In genomic region chr14:64958201-64958600, GRCh38 we compare ENCODE assay signal across 22 cellular contexts. TPM values are rescaled to one million over a fixed set of nuclear protein-coding genes. Genes with fewer than 3 reads are reported as not detected.
A peak's percentile ranks its signal among the peaks of the same experiment; 100 is the strongest.
DNase-seq lines count a peak whose midpoint lies in the region; ATAC-seq, FAIRE-seq and TF ChIP-seq lines count a peak whose summit lies in the region.
"Had no signal": no experiment of that assay in that cellular context is flagged by ENCODE, and none has a peak within 500 bp of the region (broad histone marks: within the 10 kb centered on the region; RNA-seq: fewer than 3 reads in every experiment).

No MANE protein-coding gene starts in this region.

- no peak for FAIRE-seq in kidney (lab: Jason Lieb, UNC)
- FAIRE-seq: D721Med, GM12892, GM19239, H1 had no signal

- no peak overlapping the region for H3K27ac ChIP-seq in heart right ventricle
- H3K27ac ChIP-seq in kidney (ENCODE audit: low read depth in 2 of 2, low read length in 2 of 2), result peak overlapping the region; percentile 2 to 60
- no peak overlapping the region for H3K27ac ChIP-seq in caudate nucleus (ENCODE audit: low read depth, low read length)
- H3K27ac ChIP-seq: 22Rv1 had no signal

- DNase-seq in cardiac septum (ENCODE audit: low spot score), result peak; percentile 22
- DNase-seq in heart right ventricle, result no peak
- DNase-seq in kidney, result no peak
- DNase-seq in stimulated activated effector memory CD8-positive, alpha-beta T cell treated with anti-CD3 and anti-CD28 coated beads, Interleukin-12 subunit alpha, Interleukin-12 subunit beta, amount 100 ng/mL, for 72 hours (ENCODE audit: low spot score in 2 of 2), result no peak
- no peak for DNase-seq in NCI-H69 (lab: John Stamatoyannopoulos, UW)
- no peak for DNase-seq in caudate nucleus (lab: John Stamatoyannopoulos, UW)
- DNase-seq: CD8-positive, alpha-beta T cell; COR-L47; DMS153; DND-41; GDM1; HCEC 1CT; HFFc6 had no signal

- peaks cover 0 to 5% (median 0%) of the 10 kb centered on the region in 9 donors for H3K36me3 ChIP-seq in heart right ventricle
- no peaks in the 10 kb centered on the region for H3K36me3 ChIP-seq in kidney (ENCODE audit: control insufficient read depth in 1 of 2, insufficient read depth in 2 of 2, low read length in 2 of 2)

- no peaks in the 10 kb centered on the region for H3K27me3 ChIP-seq in heart right ventricle

- peaks cover 13% of the 10 kb centered on the region for H3K4me1 Mint-ChIP-seq in stimulated activated effector memory CD8-positive, alpha-beta T cell treated with anti-CD3 and anti-CD28 coated beads, Interleukin-12 subunit alpha, Interleukin-12 subunit beta, amount 100 ng/mL, for 72 hours
- H3K4me1 Mint-ChIP-seq: CD14-positive monocyte had no signal

- 91 to 96% methylated on average over 2 of the region's 2 CpGs for WGBS in heart right ventricle, 2 donors

- no peaks in the 10 kb centered on the region for H3K36me3 Mint-ChIP-seq in stimulated activated effector memory CD8-positive, alpha-beta T cell treated with anti-CD3 and anti-CD28 coated beads, Interleukin-12 subunit alpha, Interleukin-12 subunit beta, amount 100 ng/mL, for 72 hours

- H3K4me1 ChIP-seq in heart right ventricle (peaks cover 0 to 17% (median 9%) of the 10 kb centered on the region in 9 donors), kidney (ENCODE audit: control insufficient read depth in 1 of 2, insufficient read depth in 1 of 2, low read depth in 1 of 2, low read length in 2 of 2) (peaks cover 0 to 26% of the 10 kb centered on the region in 2 donors)

- ATAC-seq in heart right ventricle (no peak), GM18519 (IDR thresholded peaks at IDR 0.05; ENCODE audit: low FRiP score, unreplicated experiment) (no peak)
- no peak for ATAC-seq in stimulated activated effector memory CD8-positive, alpha-beta T cell treated with anti-CD3 and anti-CD28 coated beads, Interleukin-12 subunit alpha, Interleukin-12 subunit beta, amount 100 ng/mL, for 72 hours
- ATAC-seq: CD8-positive, alpha-beta T cell had no signal

- H3K4me3 ChIP-seq in heart right ventricle (no peak overlapping the region), kidney (ENCODE audit: low read length in 2 of 2) (no peak overlapping the region)

- intact Hi-C loops in cardiac septum (cut with DNase I), result no loop called here
- intact Hi-C loops in heart right ventricle (cut with DNase I), result no loop called here
- intact Hi-C loops in kidney (cut with DNase I), result no loop called here

- no peak for TF ChIP-seq CTCF in heart right ventricle (IDR thresholded peaks at IDR 0.05)
- TF ChIP-seq CTCF in kidney (IDR thresholded peaks at IDR 0.05; ENCODE audit: borderline replicate concordance, extremely low read depth, insufficient read depth), result no peak

- H3K9me3 ChIP-seq in heart right ventricle (no peaks in the 10 kb centered on the region), kidney (ENCODE audit: control insufficient read depth in 1 of 2, low read length in 2 of 2) (no peaks in the 10 kb centered on the region)

- no peak overlapping the region for H3K9ac ChIP-seq in kidney (ENCODE audit: low read length in 2 of 2)

- H3K4me3 Mint-ChIP-seq in stimulated activated effector memory CD8-positive, alpha-beta T cell treated with anti-CD3 and anti-CD28 coated beads, Interleukin-12 subunit alpha, Interleukin-12 subunit beta, amount 100 ng/mL, for 72 hours, result no peak overlapping the region
- H3K4me3 Mint-ChIP-seq: CD8-positive, alpha-beta T cell; HFFc6 had no signal

- H3K27ac Mint-ChIP-seq in stimulated activated effector memory CD8-positive, alpha-beta T cell treated with anti-CD3 and anti-CD28 coated beads, Interleukin-12 subunit alpha, Interleukin-12 subunit beta, amount 100 ng/mL, for 72 hours, result peak overlapping the region; percentile 35
- H3K27ac Mint-ChIP-seq: CD14-positive monocyte; CD8-positive, alpha-beta T cell; HFFc6 had no signal

- no peaks in the 10 kb centered on the region for H3K9me3 Mint-ChIP-seq in stimulated activated effector memory CD8-positive, alpha-beta T cell treated with anti-CD3 and anti-CD28 coated beads, Interleukin-12 subunit alpha, Interleukin-12 subunit beta, amount 100 ng/mL, for 72 hours
- H3K9me3 Mint-ChIP-seq: CD8-positive, alpha-beta T cell; HFFc6 had no signal

RNA-seq across cellular contexts. Expression of gene RAB15, which starts 13.9 kb away (rescaled TPM):
- total RNA-seq in cardiac septum (60.8 TPM), heart right ventricle (10 to 100 TPM; 11.2 to 94.3 (median 31.6) TPM), kidney (18.3 TPM)
- polyA plus RNA-seq in heart right ventricle (10 to 100 TPM in 1 of 2 donors, 1 to 10 TPM in 1; 8.2 to 35.7 TPM), kidney (ENCODE audit: insufficient read depth, low read depth, low replicate concordance) (21.7 TPM)

RNA-seq across cellular contexts. Expression of gene GPX2, which starts 15.7 kb away (rescaled TPM):
- not detected for total RNA-seq in cardiac septum
- not detected for total RNA-seq in heart right ventricle
- not detected for polyA plus RNA-seq in heart right ventricle
- total RNA-seq in kidney, result 8.4 TPM
- 60.0 TPM for polyA plus RNA-seq in kidney (ENCODE audit: insufficient read depth, low read depth, low replicate concordance)
- total RNA-seq: A673; CD8-positive, alpha-beta T cell; HFFc6; HT1080 had no signal
- polyA plus RNA-seq: CD14-positive monocyte had no signal

RNA-seq across cellular contexts. Expression of gene FNTB, which starts 28.5 kb away (rescaled TPM):
- 18.7 TPM for total RNA-seq in cardiac septum
- total RNA-seq in heart right ventricle, result 10 to 100 TPM; 14.6 to 20.8 (median 16.9) TPM
- polyA plus RNA-seq in heart right ventricle, result 10 to 100 TPM; 14.6 to 16.2 TPM
- 15.0 TPM for total RNA-seq in kidney
- polyA plus RNA-seq in kidney (ENCODE audit: insufficient read depth, low read depth, low replicate concordance), result 13.6 TPM

RNA-seq across cellular contexts. Expression of gene CHURC1, which starts 43.9 kb away (rescaled TPM):
- 82.6 TPM for total RNA-seq in cardiac septum
- 10 to 100 TPM; 59.2 to 98.8 (median 76.3) TPM for total RNA-seq in heart right ventricle
- polyA plus RNA-seq in heart right ventricle, result 10 to 100 TPM; 46.2 to 49.4 TPM
- total RNA-seq in kidney, result 70.4 TPM
- polyA plus RNA-seq in kidney (ENCODE audit: insufficient read depth, low read depth, low replicate concordance), result 41.0 TPM

Comparison
In these comparisons a context has a peak if more than half of its experiments do, and no peak if none do; other contexts are left out.
1. H3K27ac ChIP-seq: peak in kidney (2 of 2); none in heart right ventricle (0 of 10) and caudate nucleus (single experiment).